In genomic region chr14:75861161-75861621, GRCh38 we compare ENCODE assay signal across 1 cellular context.
TF ChIP-seq lines count a peak whose summit lies in the region.

No MANE protein-coding gene starts in this region.

TF ChIP-seq in HEK293, 187 proteins besides CTCF, POLR2A, EP300 and RAD21 (continued from another document):
- no peak for TF ChIP-seq PRDM2 (tag by site-specific recombination; IDR thresholded peaks at IDR 0.05; ENCODE audit: borderline replicate concordance)
- TF ChIP-seq ZBTB17 (tag by site-specific recombination; IDR thresholded peaks at IDR 0.05), result peak; percentile 24; the same call in 1 of the 2 replicates
- 0 out of 2 replicates have a peak, but pooled peaks have one; percentile 20 for TF ChIP-seq ZNF398 (tag by site-specific recombination; IDR thresholded peaks at IDR 0.05)
- peak; percentile 55 for TF ChIP-seq ZFHX2 (tag by site-specific recombination; conservative IDR thresholded peaks at IDR 0.05)
- 0 out of 2 replicates have a peak, but pooled peaks have one; percentile 14 for TF ChIP-seq ZNF335 (tag by site-specific recombination; conservative IDR thresholded peaks at IDR 0.05)
- TF ChIP-seq ZSCAN16 (tag by site-specific recombination; IDR thresholded peaks at IDR 0.05), result 0 out of 2 replicates have a peak, but pooled peaks have one; percentile 43
